23 cellular contexts compared by ENCODE assay signal in genomic region chr9:105678781-105679180, GRCh38. TPM values are rescaled to one million over a fixed set of nuclear protein-coding genes. Genes with fewer than 3 reads are reported as not detected.
"Had no signal": no experiment of that assay in that cellular context is flagged by ENCODE, and none has a peak within 500 bp of the region (broad histone marks: within the 10 kb centered on the region; RNA-seq: fewer than 3 reads in every experiment).

No MANE protein-coding gene starts in this region.

- FAIRE-seq: HTR-8/SVneo had no signal

- H3K9me3 ChIP-seq: SK-N-SH had no signal

- ATAC-seq: Panc1, PC-3 had no signal

- H3K9ac ChIP-seq: SK-N-SH had no signal

- H3K27ac ChIP-seq: HL-60, RWPE1 had no signal

- DNase-seq: IMR-90; Kasumi-1; KG1; MM.1S; NCI-H1436; NCI-H2081 treated with DMSO at 0.1 percent for 48 hours; NCI-H2171; NCI-H226; NCI-H446; NCI-H510A; NCI-H524 treated with DMSO at 0.1 percent for 48 hours; NCI-H774; NK-92 treated with Interleukin-12 subunit alpha and Interleukin-12 subunit beta, amount 100 ng/mL, for 24 hours; PC-3; SK-N-SH; SW 1271 had no signal

- H3K4me2 ChIP-seq: SK-N-SH had no signal

RNA-seq across cellular contexts. Expression of gene TAL2, which starts 16.5 kb away (rescaled TPM):
- total RNA-seq: IMR-90, M059J, OCI-LY7, PC-3, SK-MEL-5 had no signal
